ENCODE assay signal across 8 cellular contexts in genomic region chr10:132398566-132398991, GRCh38. TPM values are rescaled to one million over a fixed set of nuclear protein-coding genes. Genes with fewer than 3 reads are reported as not detected.
DNase-seq lines count a peak whose midpoint lies in the region; ATAC-seq and TF ChIP-seq lines count a peak whose summit lies in the region.

No MANE protein-coding gene starts in this region.

- H3K4me3 ChIP-seq in GM23248 (no peak overlapping the region), SK-N-MC (peak overlapping the region; percentile 78), left ventricle myocardium inferior (peak overlapping the region; percentile 91), skeletal muscle tissue (ENCODE audit: low read length in 3 of 3) (peak overlapping the region in 2 of 3 donors; percentile 68 to 76)

- no peak overlapping the region for H2AFZ ChIP-seq in GM23248

- H3K36me3 ChIP-seq in GM23248 (ENCODE audit: low read depth) (no peaks in the 10 kb centered on the region), SK-N-MC (ENCODE audit: insufficient read depth, low read length) (no peaks in the 10 kb centered on the region), left ventricle myocardium inferior (no peaks in the 10 kb centered on the region), skeletal muscle tissue (ENCODE audit: control insufficient read depth in 3 of 3, insufficient read depth in 3 of 3, low read length in 3 of 3) (no peaks in the 10 kb centered on the region)

- no peak for ATAC-seq in GM19328 (IDR thresholded peaks at IDR 0.05; ENCODE audit: unreplicated experiment)

- H3K4me1 ChIP-seq in GM23248 (ENCODE audit: insufficient read depth) (peaks cover 9% of the 10 kb centered on the region), left ventricle myocardium inferior (peaks cover 69% of the 10 kb centered on the region), skeletal muscle tissue (ENCODE audit: control insufficient read depth in 3 of 3, insufficient read depth in 3 of 3, low read length in 3 of 3) (peaks cover 27 to 57% (median 47%) of the 10 kb centered on the region in 3 donors)

- no peak overlapping the region for H3K27ac ChIP-seq in GM23248
- no peak overlapping the region for H3K27ac ChIP-seq in SK-N-MC
- peak overlapping the region; percentile 98 for H3K27ac ChIP-seq in left ventricle myocardium inferior (replicated peaks)
- peak overlapping the region; percentile 66 for H3K27ac ChIP-seq in skeletal muscle tissue (ENCODE audit: low read depth, low read length)

- no peak overlapping the region for H3K4me2 ChIP-seq in GM23248 (ENCODE audit: unreplicated experiment)

- WGBS in GM23248 (ENCODE audit: low coverage in 1 of 2, low lambda C conversion rate in 2 of 2, missing lambda C conversion rate in 2 of 2), 2 experiments: 73 to 80% methylated on average over 9 to 13 of the region's 13 CpGs

- TF ChIP-seq CTCF in left ventricle myocardium inferior (IDR thresholded peaks at IDR 0.05; ENCODE audit: borderline replicate concordance): no peak

- H3K9me3 ChIP-seq in GM23248 (ENCODE audit: low read depth): no peaks in the 10 kb centered on the region
- H3K9me3 ChIP-seq in SK-N-MC (ENCODE audit: low read depth, low read length): no peaks in the 10 kb centered on the region
- no peaks in the 10 kb centered on the region for H3K9me3 ChIP-seq in left ventricle myocardium inferior (replicated peaks)
- H3K9me3 ChIP-seq in skeletal muscle tissue (ENCODE audit: control insufficient read depth in 3 of 3, low read length in 3 of 3): no peaks in the 10 kb centered on the region

- intact Hi-C loops in left ventricle myocardium inferior (cut with micrococcal nuclease): no loop called here

- no peak for DNase-seq in GM23248
- no peak for DNase-seq in SK-N-MC (ENCODE audit: low read depth, low spot score)
- peak; percentile 12 for DNase-seq in left ventricle myocardium inferior
- DNase-seq in NCI-H2029 treated with DMSO at 0.1 percent for 48 hours (lab: John Stamatoyannopoulos, UW): no peak
- no peak for DNase-seq in kidney glomerular epithelial cell (lab: John Stamatoyannopoulos, UW)
- DNase-seq in UCSD-AML1 (lab: John Stamatoyannopoulos, UW; ENCODE audit: unreplicated experiment): no peak

- peak overlapping the region; percentile 83; the same call in 1 of the 2 replicates for H3K9ac ChIP-seq in GM23248
- H3K9ac ChIP-seq in SK-N-MC (ENCODE audit: insufficient read length): no peak overlapping the region
- H3K9ac ChIP-seq in skeletal muscle tissue (ENCODE audit: low read depth in 1 of 3, low read length in 3 of 3): peak overlapping the region; percentile 51 to 82 (median 78)

- in situ Hi-C loops in GM23248 (cut with MboI): no loop called here

- H3K27me3 ChIP-seq in GM23248 (replicated peaks; ENCODE audit: insufficient read depth) (no peaks in the 10 kb centered on the region), left ventricle myocardium inferior (ENCODE audit: low read depth) (no peaks in the 10 kb centered on the region), skeletal muscle tissue (ENCODE audit: control insufficient read depth in 3 of 3, insufficient read depth in 3 of 3, low read length in 3 of 3) (no peaks in the 10 kb centered on the region)

- no peaks in the 10 kb centered on the region for H3K9me2 ChIP-seq in GM23248 (ENCODE audit: insufficient read depth)

- H3F3A ChIP-seq in GM23248 (ENCODE audit: insufficient read depth): no peaks in the 10 kb centered on the region

- no peaks in the 10 kb centered on the region for H3K79me2 ChIP-seq in GM23248 (ENCODE audit: insufficient read depth)

- no peaks in the 10 kb centered on the region for H4K20me1 ChIP-seq in GM23248 (ENCODE audit: insufficient read depth)

RNA-seq across cellular contexts. Expression of gene PWWP2B, which starts 1.6 kb away (rescaled TPM):
- total RNA-seq in GM23248 (2014; rRNA removed; shearing (Covaris generic)): 2.4 and 5.8 TPM in 2 replicates
- polyA plus RNA-seq in GM23248 (2016; fragmentation: Nextera tagmentation; extraction: Ambion mirVana): 0.66 TPM in 2 replicates
- total RNA-seq in left ventricle myocardium inferior: 17.2 TPM
- total RNA-seq in skeletal muscle tissue: 11.0 TPM

Comparison
In these comparisons a context has a peak if more than half of its experiments do, and no peak if none do; other contexts are left out.
1. H3K27ac ChIP-seq: peak in left ventricle myocardium inferior (single experiment) and skeletal muscle tissue (single experiment); none in GM23248 (single experiment) and SK-N-MC (single experiment).